ENCODE assay signal across 18 cellular contexts in the genomic region with DNA sequence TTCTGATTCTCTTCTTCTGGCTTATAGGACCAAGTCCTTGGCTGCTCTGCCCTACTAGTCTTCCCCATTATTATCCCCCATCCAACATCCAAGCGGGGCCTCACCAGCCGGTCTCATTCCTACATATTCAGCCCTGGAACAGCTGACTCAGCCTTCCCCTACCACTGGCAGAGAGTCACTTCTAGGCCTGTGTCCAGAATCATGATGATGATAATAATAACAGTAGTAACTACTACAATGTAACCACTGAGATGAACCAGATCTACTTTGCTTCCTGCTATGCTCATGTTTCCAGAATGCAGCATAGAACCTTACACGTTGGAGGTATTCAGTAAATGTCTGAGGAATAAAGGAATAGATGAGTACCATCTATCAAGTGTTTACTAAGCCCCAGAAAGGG.
DNase-seq lines count a peak whose midpoint lies in the region; ATAC-seq, FAIRE-seq and TF ChIP-seq lines count a peak whose summit lies in the region.
"Had no signal": no experiment of that assay in that cellular context is flagged by ENCODE, and none has a peak within 500 bp of the region (broad histone marks: within the 10 kb centered on the region; RNA-seq: fewer than 3 reads in every experiment).

No MANE protein-coding gene starts in this region.

- no peak overlapping the region for H3K4me3 Mint-ChIP-seq in activated CD8-positive, alpha-beta memory T cell treated with anti-CD3 and anti-CD28 coated beads, Interleukin-2, amount 10 ng/mL, durations not matched to agents 7 days and 5 days
- H3K4me3 Mint-ChIP-seq: activated CD4-positive, alpha-beta T cell treated with anti-CD3 and anti-CD28 coated beads, Interleukin-2, amount 10 ng/mL, durations not matched to agents 7 days and 5 days; IgD-negative memory B cell; nephron; stimulated activated naive CD8-positive, alpha-beta T cell treated with anti-CD3 and anti-CD28 coated beads, Interleukin-15, amount 100 ng/mL, for 72 hours had no signal

- H3K27ac ChIP-seq in testis: no peak overlapping the region
- H3K27ac ChIP-seq: heart left ventricle, right atrium auricular region had no signal

- CTCF ChIA-PET in activated CD8-positive, alpha-beta memory T cell treated with anti-CD3 and anti-CD28 coated beads, Interleukin-2, amount 10 ng/mL, durations not matched to agents 7 days and 5 days (lab: Charles Lee): no interaction called here

- H3K27me3 ChIP-seq in adipocyte (replicated peaks; ENCODE audit: control insufficient read depth, insufficient read depth, low read length): no peaks in the 10 kb centered on the region
- H3K27me3 ChIP-seq in testis: no peaks in the 10 kb centered on the region
- H3K27me3 ChIP-seq: heart left ventricle, right atrium auricular region had no signal

- no peak overlapping the region for H3K27ac Mint-ChIP-seq in activated CD8-positive, alpha-beta memory T cell treated with anti-CD3 and anti-CD28 coated beads, Interleukin-2, amount 10 ng/mL, durations not matched to agents 7 days and 5 days
- H3K27ac Mint-ChIP-seq: activated CD4-positive, alpha-beta T cell treated with anti-CD3 and anti-CD28 coated beads, Interleukin-2, amount 10 ng/mL, durations not matched to agents 7 days and 5 days; IgD-negative memory B cell; nephron; stimulated activated naive CD8-positive, alpha-beta T cell treated with anti-CD3 and anti-CD28 coated beads, Interleukin-15, amount 100 ng/mL, for 72 hours had no signal

- FAIRE-seq in H54 (lab: Jason Lieb, UNC): no peak

- intact Hi-C loops in testis (cut with DNase I; ENCODE audit: low total_unique reads): no loop called here

- no peaks in the 10 kb centered on the region for H3K36me3 Mint-ChIP-seq in activated CD8-positive, alpha-beta memory T cell treated with anti-CD3 and anti-CD28 coated beads, Interleukin-2, amount 10 ng/mL, durations not matched to agents 7 days and 5 days
- H3K36me3 Mint-ChIP-seq: IgD-negative memory B cell had no signal

- no peak for TF ChIP-seq POLR2A in H54 (IDR thresholded peaks at IDR 0.05; ENCODE audit: low read depth, low read length)
- no peak for TF ChIP-seq POLR2A in testis (IDR thresholded peaks at IDR 0.05)

- DNase-seq in H54 (ENCODE audit: insufficient read length, low spot score) (peak; percentile 55), adipocyte (ENCODE audit: low read depth) (peak; percentile 73), fibroblast of the aortic adventitia (ENCODE audit: low read depth) (peak; percentile 95), testis (peak; percentile 76), DMS79 (lab: John Stamatoyannopoulos, UW) (no peak)
- DNase-seq in activated CD8-positive, alpha-beta memory T cell treated with anti-CD3 and anti-CD28 coated beads, Interleukin-2, amount 10 ng/mL, durations not matched to agents 7 days and 5 days: no peak
- no peak for DNase-seq in activated T-cell treated with anti-CD3 and anti-CD28 coated beads, Interleukin-2, amount 50 U/mL, for 48 hours
- DNase-seq: activated CD4-positive, alpha-beta T cell treated with anti-CD3 and anti-CD28 coated beads, Interleukin-2, amount 10 ng/mL, durations not matched to agents 7 days and 5 days; aorta; heart left ventricle; left ventricle myocardium superior; NCI-H146; NCI-H748 treated with DMSO at 0.1 percent for 48 hours; stimulated activated naive CD8-positive, alpha-beta T cell treated with anti-CD3 and anti-CD28 coated beads, Interleukin-15, amount 100 ng/mL, for 72 hours; T-helper 2 cell had no signal

- no peaks in the 10 kb centered on the region for H3K4me1 Mint-ChIP-seq in activated CD8-positive, alpha-beta memory T cell treated with anti-CD3 and anti-CD28 coated beads, Interleukin-2, amount 10 ng/mL, durations not matched to agents 7 days and 5 days
- H3K4me1 Mint-ChIP-seq: activated CD4-positive, alpha-beta T cell treated with anti-CD3 and anti-CD28 coated beads, Interleukin-2, amount 10 ng/mL, durations not matched to agents 7 days and 5 days; IgD-negative memory B cell; stimulated activated naive CD8-positive, alpha-beta T cell treated with anti-CD3 and anti-CD28 coated beads, Interleukin-15, amount 100 ng/mL, for 72 hours had no signal

- peaks cover 6% of the 10 kb centered on the region for H3K27me3 Mint-ChIP-seq in activated CD8-positive, alpha-beta memory T cell treated with anti-CD3 and anti-CD28 coated beads, Interleukin-2, amount 10 ng/mL, durations not matched to agents 7 days and 5 days
- H3K27me3 Mint-ChIP-seq: activated CD4-positive, alpha-beta T cell treated with anti-CD3 and anti-CD28 coated beads, Interleukin-2, amount 10 ng/mL, durations not matched to agents 7 days and 5 days; IgD-negative memory B cell; stimulated activated naive CD8-positive, alpha-beta T cell treated with anti-CD3 and anti-CD28 coated beads, Interleukin-15, amount 100 ng/mL, for 72 hours had no signal

- H3K4me3 ChIP-seq in adipocyte (ENCODE audit: low read length) (no peak overlapping the region), fibroblast of the aortic adventitia (ENCODE audit: low read depth, low read length) (no peak overlapping the region), testis (no peak overlapping the region)
- H3K4me3 ChIP-seq: heart left ventricle, right atrium auricular region had no signal

- TF ChIP-seq CTCF in fibroblast of the aortic adventitia (IDR thresholded peaks at IDR 0.05; ENCODE audit: insufficient read depth, low read length) (no peak), testis (IDR thresholded peaks at IDR 0.05) (no peak)

- H3K36me3 ChIP-seq in adipocyte (ENCODE audit: control insufficient read depth, insufficient read depth, low read length, severe bottlenecking) (no peaks in the 10 kb centered on the region), testis (ENCODE audit: low read depth, missing control alignments) (no peaks in the 10 kb centered on the region)
- H3K36me3 ChIP-seq: heart left ventricle, right atrium auricular region had no signal

- 43% methylated on average over 3 of the region's 3 CpGs for WGBS in testis, 2 donors

- H3K4me1 ChIP-seq in adipocyte (ENCODE audit: control insufficient read depth, insufficient read depth, low read length) (peaks cover 8% of the 10 kb centered on the region), testis (peaks cover 3% of the 10 kb centered on the region)
- H3K4me1 ChIP-seq: heart left ventricle, right atrium auricular region had no signal

- ATAC-seq in activated CD8-positive, alpha-beta memory T cell treated with anti-CD3 and anti-CD28 coated beads, Interleukin-2, amount 10 ng/mL, durations not matched to agents 7 days and 5 days: no peak
- ATAC-seq: left ventricle myocardium superior; stimulated activated naive CD8-positive, alpha-beta T cell treated with anti-CD3 and anti-CD28 coated beads, Interleukin-15, amount 100 ng/mL, for 72 hours had no signal

- H3K9me3 Mint-ChIP-seq in activated CD8-positive, alpha-beta memory T cell treated with anti-CD3 and anti-CD28 coated beads, Interleukin-2, amount 10 ng/mL, durations not matched to agents 7 days and 5 days (ENCODE audit: low read depth): no peaks in the 10 kb centered on the region
- H3K9me3 Mint-ChIP-seq: activated CD4-positive, alpha-beta T cell treated with anti-CD3 and anti-CD28 coated beads, Interleukin-2, amount 10 ng/mL, durations not matched to agents 7 days and 5 days; IgD-negative memory B cell; stimulated activated naive CD8-positive, alpha-beta T cell treated with anti-CD3 and anti-CD28 coated beads, Interleukin-15, amount 100 ng/mL, for 72 hours had no signal

- H3K9me3 ChIP-seq in adipocyte (ENCODE audit: control insufficient read depth, low read length) (peaks cover 4% of the 10 kb centered on the region), testis (no peaks in the 10 kb centered on the region)

- H3K9ac ChIP-seq in adipocyte (ENCODE audit: low read length): no peak overlapping the region

Comparison
In these comparisons a context has a peak if more than half of its experiments do, and no peak if none do; other contexts are left out.
1. DNase-seq: peak in H54 (single experiment), adipocyte (single experiment), fibroblast of the aortic adventitia (single experiment) and testis (single experiment); none in activated CD8-positive, alpha-beta memory T cell treated with anti-CD3 and anti-CD28 coated beads, Interleukin-2, amount 10 ng/mL, durations not matched to agents 7 days and 5 days (single experiment), activated T-cell treated with anti-CD3 and anti-CD28 coated beads, Interleukin-2, amount 50 U/mL, for 48 hours (0 of 2) and DMS79 (single experiment).